1 cellular context compared by ENCODE assay signal in the genomic region with DNA sequence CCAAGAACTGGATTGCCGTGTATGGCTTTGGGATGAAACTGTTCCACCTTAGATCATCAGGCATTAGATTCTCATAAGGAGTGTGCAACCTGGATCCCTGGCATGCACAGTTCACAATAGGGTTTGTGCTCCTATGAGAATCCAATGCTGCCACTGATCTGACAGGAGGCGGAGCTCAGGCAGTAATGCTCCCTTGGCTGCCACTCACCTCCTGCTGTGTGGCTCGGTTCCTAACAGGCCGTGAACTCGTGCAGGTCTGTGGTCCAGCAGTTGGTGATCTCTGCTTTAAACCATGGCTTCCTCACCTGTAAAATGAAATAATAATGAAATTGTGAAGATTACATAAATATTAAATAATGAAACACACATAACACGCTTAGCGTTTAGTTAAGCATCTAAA.
TF ChIP-seq lines count a peak whose summit lies in the region.

No MANE protein-coding gene starts in this region.

TF ChIP-seq in WTC11, 78 proteins besides CTCF, POLR2A, EP300 and RAD21 (continued from another document):
- TF ChIP-seq SOX15 (CRISPR knock-in tag; IDR thresholded peaks at IDR 0.05) (no peak), NFYB (CRISPR knock-in tag; conservative IDR thresholded peaks at IDR 0.05; ENCODE audit: low read depth) (no peak)
